ENCODE assay signal across 8 cellular contexts in genomic region chr1:10032287-10032589, GRCh38. TPM values are rescaled to one million over a fixed set of nuclear protein-coding genes. Genes with fewer than 3 reads are reported as not detected.
A peak's percentile ranks its signal among the peaks of the same experiment; 100 is the strongest.
DNase-seq lines count a peak whose midpoint lies in the region; ATAC-seq, FAIRE-seq and TF ChIP-seq lines count a peak whose summit lies in the region.

No MANE protein-coding gene starts in this region.

- H3K36me3 Mint-ChIP-seq in GM23338 (ENCODE audit: low read depth) = peaks cover 14% of the 10 kb centered on the region

- H3K9me2 ChIP-seq in GM23338 (ENCODE audit: insufficient read depth) = no peaks in the 10 kb centered on the region

- peaks cover 6% of the 10 kb centered on the region for H3K27me3 Mint-ChIP-seq in GM23338 (ENCODE audit: insufficient read depth, low read depth, poor library complexity)

- peak overlapping the region; percentile 92 for H3K27ac Mint-ChIP-seq in GM23338

- peaks cover 6% of the 10 kb centered on the region; the same call in 1 of the 2 replicates for H3F3A ChIP-seq in GM23338 (replicated peaks; ENCODE audit: low read depth)

- peak overlapping the region; percentile 85 for H3K4me2 ChIP-seq in GM23338

- H3K9me3 Mint-ChIP-seq in GM23338 = peaks cover 5% of the 10 kb centered on the region; the same call in 1 of the 3 replicates

- peak overlapping the region; percentile 60 for H3K4me3 Mint-ChIP-seq in GM23338

- H3K4me1 ChIP-seq in GM23338 (ENCODE audit: insufficient read depth) = peaks cover 9% of the 10 kb centered on the region; the same call in 1 of the 2 replicates
- H3K4me1 ChIP-seq in skeletal muscle tissue (ENCODE audit: control insufficient read depth in 3 of 3, insufficient read depth in 3 of 3, low read length in 3 of 3) = peaks cover 13 to 21% (median 13%) of the 10 kb centered on the region in 3 donors

- ATAC-seq in GM23338 (no peak), HG02870 (IDR thresholded peaks at IDR 0.05; ENCODE audit: unreplicated experiment) (no peak), HG03108 (IDR thresholded peaks at IDR 0.05; ENCODE audit: unreplicated experiment) (no peak)

- TF ChIP-seq CTCF in GM23338 (conservative IDR thresholded peaks at IDR 0.05; ENCODE audit: low read depth in 2 of 2) (no peak), VCaP (conservative IDR thresholded peaks at IDR 0.05) (no peak), fibroblast of villous mesenchyme (IDR thresholded peaks at IDR 0.05; ENCODE audit: insufficient read depth, low read depth, low read length) (no peak)

- peak overlapping the region; percentile 47 to 82 (median 79) for H3K9ac ChIP-seq in skeletal muscle tissue (ENCODE audit: low read depth in 1 of 3, low read length in 3 of 3)

- peaks cover 8% of the 10 kb centered on the region for H3K4me1 Mint-ChIP-seq in GM23338

- H3K27ac ChIP-seq in GM23338 (ENCODE audit: low read depth) (peak overlapping the region; percentile 84), VCaP (peak overlapping the region; percentile 94), skeletal muscle tissue (ENCODE audit: low read depth, low read length) (peak overlapping the region; percentile 52)

- H3K36me3 ChIP-seq in GM23338 (ENCODE audit: insufficient read depth) (no peaks in the 10 kb centered on the region), skeletal muscle tissue (ENCODE audit: control insufficient read depth in 3 of 3, insufficient read depth in 3 of 3, low read length in 3 of 3) (peaks cover 0 to 7% (median 3%) of the 10 kb centered on the region in 3 donors)

- H2AFZ ChIP-seq in GM23338 = peak overlapping the region; percentile 87

- H3K9me3 ChIP-seq in skeletal muscle tissue (ENCODE audit: control insufficient read depth in 3 of 3, low read length in 3 of 3) = no peaks in the 10 kb centered on the region

- H3K4me3 ChIP-seq in GM23338 (peak overlapping the region; percentile 50), fibroblast of villous mesenchyme (ENCODE audit: low read depth, low read length) (peak overlapping the region; percentile 47), skeletal muscle tissue (ENCODE audit: low read length in 3 of 3) (peak overlapping the region; percentile 61 to 100 (median 68))

- peaks cover 39% of the 10 kb centered on the region for H3K79me2 ChIP-seq in GM23338 (replicated peaks; ENCODE audit: insufficient read depth)

- peaks cover 7% of the 10 kb centered on the region; the same call in 1 of the 2 replicates for H4K20me1 ChIP-seq in GM23338 (replicated peaks; ENCODE audit: insufficient read depth)

- no peak for FAIRE-seq in HTR-8/SVneo (lab: Jason Lieb, UNC)

- H3K27me3 ChIP-seq in GM23338 (ENCODE audit: insufficient read depth) = no peaks in the 10 kb centered on the region
- H3K27me3 ChIP-seq in skeletal muscle tissue (ENCODE audit: control insufficient read depth in 3 of 3, insufficient read depth in 3 of 3, low read length in 3 of 3) = no peaks in the 10 kb centered on the region

- DNase-seq in GM23338 (ENCODE audit: low spot score) (no peak), fibroblast of villous mesenchyme (ENCODE audit: low read depth) (no peak), NCI-H2196 (lab: John Stamatoyannopoulos, UW; ENCODE audit: unreplicated experiment) (no peak), HTR-8/SVneo (ENCODE audit: insufficient read length, low spot score) (no peak)

TF ChIP-seq in GM23338, 12 proteins besides CTCF, POLR2A, EP300 and RAD21 (continues in another document):
- TF ChIP-seq JUNB (IDR thresholded peaks at IDR 0.05; ENCODE audit: unreplicated experiment) (no peak), REST (IDR thresholded peaks at IDR 0.05; ENCODE audit: unreplicated experiment) (no peak), ZNF462 (CRISPR knock-in tag; IDR thresholded peaks at IDR 0.05) (no peak), EZH2phosphoT487 (IDR thresholded peaks at IDR 0.05; ENCODE audit: unreplicated experiment) (no peak), EZH2 (IDR thresholded peaks at IDR 0.05; ENCODE audit: low read depth, unreplicated experiment) (no peak), ZNF331 (CRISPR knock-in tag; IDR thresholded peaks at IDR 0.05; ENCODE audit: low read depth) (no peak)

RNA-seq across cellular contexts. Expression of gene UBE4B, which starts 0.5 kb away (rescaled TPM):
- total RNA-seq in GM23338 (2014; rRNA removed; shearing (Covaris generic)) = 76.5 and 115 TPM in 2 replicates
- 27.9 and 28.4 TPM in 2 replicates for polyA plus RNA-seq in GM23338 (2016; fragmentation: Nextera tagmentation; extraction: Ambion mirVana)
- total RNA-seq in fibroblast of villous mesenchyme (42.8 and 47.9 TPM in 2 replicates), skeletal muscle tissue (25.1 TPM)

RNA-seq across cellular contexts. Expression of gene RBP7, which starts 35.2 kb away (rescaled TPM):
- total RNA-seq in GM23338 (2014; rRNA removed; shearing (Covaris generic)) = 3.2 and 11.7 TPM in 2 replicates
- polyA plus RNA-seq in GM23338 (2016; fragmentation: Nextera tagmentation; extraction: Ambion mirVana) = 16.7 and 18.9 TPM in 2 replicates
- total RNA-seq in fibroblast of villous mesenchyme (0.43 TPM in 1 of 2 replicates, not detected in the other), skeletal muscle tissue (11.0 TPM)
